23 cellular contexts compared by ENCODE assay signal in the genomic region with DNA sequence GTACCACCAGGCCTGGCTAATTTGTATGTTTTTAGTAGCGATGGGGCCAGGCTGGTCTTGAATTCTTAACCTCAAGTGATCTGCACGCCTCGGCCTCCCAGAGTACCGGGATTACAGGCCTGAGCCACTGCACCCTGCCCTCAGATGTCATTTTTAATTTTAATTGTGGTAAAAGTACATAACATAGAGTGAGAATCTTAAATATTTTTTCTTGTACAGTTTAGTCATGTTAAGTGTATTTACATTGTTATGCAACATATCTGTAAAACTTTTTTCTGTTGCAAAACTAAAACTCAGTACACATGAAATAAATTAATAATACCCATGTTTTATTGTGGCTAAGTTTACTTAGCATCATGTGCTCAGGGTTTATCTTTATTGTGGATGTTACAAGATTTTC.
"Had no signal": no experiment of that assay in that cellular context is flagged by ENCODE, and none has a peak within 500 bp of the region (broad histone marks: within the 10 kb centered on the region; RNA-seq: fewer than 3 reads in every experiment).

No MANE protein-coding gene starts in this region.

- H3K27ac ChIP-seq: lower lobe of right lung, ovary, psoas muscle, sigmoid colon, stomach, thyroid gland, vagina had no signal

- H3K4me3 ChIP-seq: lower lobe of right lung, ovary, psoas muscle, sigmoid colon, stomach, thyroid gland, vagina had no signal

- H3K4me1 ChIP-seq: lower lobe of right lung, psoas muscle, sigmoid colon, stomach, thyroid gland, vagina had no signal

- H3K36me3 ChIP-seq: lower lobe of right lung, ovary, sigmoid colon, stomach, thyroid gland, vagina had no signal

- H3K27me3 ChIP-seq: ovary, sigmoid colon, stomach, thyroid gland, vagina had no signal

- DNase-seq: dermis blood vessel endothelial cell; effector memory CD4-positive, alpha-beta T cell; hypothalamus; immature natural killer cell; islet precursor cell; left ventricle myocardium superior; lower lobe of right lung; naive thymus-derived CD8-positive, alpha-beta T cell; nephron progenitor cell; nucleus accumbens; ovary; posterior cingulate gyrus; psoas muscle; right cardiac atrium; sigmoid colon; stimulated activated CD4-positive, alpha-beta T cell treated with anti-CD3 and anti-CD28 coated beads, Interleukin-2, amount 100 ng/mL, for 24 hours; stimulated activated CD4-positive, alpha-beta T cell treated with anti-CD3 and anti-CD28 coated beads, Interleukin-4, amount 100 ng/mL, for 24 hours; stimulated activated naive CD4-positive, alpha-beta T cell treated with Interleukin-2 at 50 U/mL for 16 hours; stomach; thyroid gland; trophoblast cell had no signal

- ATAC-seq: left ventricle myocardium superior; lower lobe of right lung; naive thymus-derived CD8-positive, alpha-beta T cell; psoas muscle; right cardiac atrium; stimulated activated effector memory CD8-positive, alpha-beta T cell treated with anti-CD3 and anti-CD28 coated beads, Interleukin-12 subunit alpha, Interleukin-12 subunit beta, amount 100 ng/mL, for 72 hours had no signal

- H3K9me3 ChIP-seq: lower lobe of right lung, ovary, psoas muscle, sigmoid colon, stomach, thyroid gland, vagina had no signal
